14 cellular contexts compared by ENCODE assay signal in genomic region chr7:51288896-51289607, GRCh38. TPM values are rescaled to one million over a fixed set of nuclear protein-coding genes. Genes with fewer than 3 reads are reported as not detected.
DNase-seq lines count a peak whose midpoint lies in the region; ATAC-seq and TF ChIP-seq lines count a peak whose summit lies in the region.
"Had no signal": no experiment of that assay in that cellular context is flagged by ENCODE, and none has a peak within 500 bp of the region (broad histone marks: within the 10 kb centered on the region; RNA-seq: fewer than 3 reads in every experiment).

No MANE protein-coding gene starts in this region.

- H3K4me1 Mint-ChIP-seq in osteocyte (ENCODE audit: unreplicated experiment): no peaks in the 10 kb centered on the region
- H3K4me1 Mint-ChIP-seq: mesothelial cell of epicardium had no signal

- peaks cover 12% of the 10 kb centered on the region for H3K27me3 Mint-ChIP-seq in osteocyte (ENCODE audit: unreplicated experiment)
- H3K27me3 Mint-ChIP-seq: dendritic cell treated with granulocyte-macrophage colony-stimulating factor and Interleukin-4, amounts not matched to agents 40 ng/mL and 50 ng/mL, for 4 days had no signal

- peak; percentile 57 for ATAC-seq in Right ventricle myocardium superior (ENCODE audit: poor library complexity)
- no peak for ATAC-seq in HG02642 (IDR thresholded peaks at IDR 0.05; ENCODE audit: poor library complexity, unreplicated experiment)
- no peak for ATAC-seq in GM19324 (IDR thresholded peaks at IDR 0.05; ENCODE audit: low FRiP score, unreplicated experiment)
- ATAC-seq in HG02870 (IDR thresholded peaks at IDR 0.05; ENCODE audit: unreplicated experiment): no peak

- TF ChIP-seq CTCF in osteocyte (IDR thresholded peaks at IDR 0.05) (no peak), OCI-LY7 (conservative IDR thresholded peaks at IDR 0.05; ENCODE audit: low read length) (no peak)

- H3K9me3 Mint-ChIP-seq in osteocyte (ENCODE audit: unreplicated experiment): no peaks in the 10 kb centered on the region
- H3K9me3 Mint-ChIP-seq: dendritic cell treated with granulocyte-macrophage colony-stimulating factor and Interleukin-4, amounts not matched to agents 40 ng/mL and 50 ng/mL, for 4 days had no signal

- H3K27ac Mint-ChIP-seq in osteocyte (ENCODE audit: unreplicated experiment): no peak overlapping the region
- H3K27ac Mint-ChIP-seq: dendritic cell treated with granulocyte-macrophage colony-stimulating factor and Interleukin-4, amounts not matched to agents 40 ng/mL and 50 ng/mL, for 4 days; mesothelial cell of epicardium had no signal

- no peaks in the 10 kb centered on the region for H4K20me1 ChIP-seq in OCI-LY7 (ENCODE audit: insufficient read depth, low read length)

- H3K4me2 ChIP-seq in OCI-LY7 (ENCODE audit: low read length): no peak overlapping the region

- no peaks in the 10 kb centered on the region for H3K9me2 ChIP-seq in OCI-LY7 (ENCODE audit: insufficient read depth, low read length)

- no peak overlapping the region for H3K27ac ChIP-seq in OCI-LY7 (ENCODE audit: low read depth, low read length, poor library complexity, severe bottlenecking)

- no TSS peak for BruUV-seq in OCI-LY7 (replicated peaks; lab: Mats Ljungman, UMichigan)

- POLR2A ChIA-PET in OCI-LY7 (lab: Charles Lee): interaction anchor here (0.6 kb wide), 1 partner anchor 331 kb away, joined by 3 read pairs; no protein-coding TSS in a partner anchor

- H2AFZ ChIP-seq in OCI-LY7 (ENCODE audit: low read length): no peak overlapping the region

- no peaks in the 10 kb centered on the region for H3K4me1 ChIP-seq in OCI-LY7 (ENCODE audit: insufficient read depth, low read length, poor library complexity, severe bottlenecking)

- intact Hi-C loops in Right ventricle myocardium superior (cut with DNase I): no loop called here
- intact Hi-C loops in OCI-LY7 (cut with micrococcal nuclease; ENCODE audit: unreplicated experiment): no loop called here

- CTCF ChIA-PET in OCI-LY7 (lab: Charles Lee; ENCODE audit: unreplicated experiment): no interaction called here

- H3K9me3 ChIP-seq in OCI-LY7 (ENCODE audit: low read length): no peaks in the 10 kb centered on the region

- no peaks in the 10 kb centered on the region for H3K79me2 ChIP-seq in OCI-LY7 (ENCODE audit: insufficient read depth, low read depth, low read length)

- H3K4me3 Mint-ChIP-seq in osteocyte (ENCODE audit: unreplicated experiment): no peak overlapping the region
- H3K4me3 Mint-ChIP-seq: dendritic cell treated with granulocyte-macrophage colony-stimulating factor and Interleukin-4, amounts not matched to agents 40 ng/mL and 50 ng/mL, for 4 days; mesothelial cell of epicardium had no signal

- DNase-seq in DMS153 (lab: John Stamatoyannopoulos, UW): peak; percentile 82
- DNase-seq in NCI-H748 treated with DMSO at 0.1 percent for 48 hours (lab: John Stamatoyannopoulos, UW): peak; percentile 88
- no peak for DNase-seq in Right ventricle myocardium superior
- DNase-seq in osteocyte (ENCODE audit: extremely low spot score, unreplicated experiment): peak; percentile 48
- no peak for DNase-seq in OCI-LY7 (ENCODE audit: low spot score)
- DNase-seq: activated CD4-positive, alpha-beta T cell treated with anti-CD3 and anti-CD28 coated beads for 48 hours; activated naive CD4-positive, alpha-beta T cell treated with Interleukin-2 at 50 U/mL for 16 hours; NCI-H1105 treated with DMSO at 0.1 percent for 48 hours; SHP77 had no signal

- H3K4me3 ChIP-seq in OCI-LY7 (ENCODE audit: low read depth, low read length, poor library complexity, severe bottlenecking): no peak overlapping the region

- no peaks in the 10 kb centered on the region for H3K36me3 Mint-ChIP-seq in osteocyte (ENCODE audit: unreplicated experiment)
- H3K36me3 Mint-ChIP-seq: mesothelial cell of epicardium had no signal

- H3K36me3 ChIP-seq in OCI-LY7 (ENCODE audit: insufficient read depth, low read length): no peaks in the 10 kb centered on the region

RNA-seq across cellular contexts. Expression of gene COBL, which starts 27.6 kb away (rescaled TPM):
- total RNA-seq in Right ventricle myocardium superior: 76.5 TPM
- not detected in 2 replicates for total RNA-seq in osteocyte
- not detected in 2 replicates for total RNA-seq in OCI-LY7 (2014; rRNA removed; shearing (Covaris generic))
- total RNA-seq in OCI-LY7 (2022): not detected in 2 replicates

Comparison
In these comparisons a context has a peak if more than half of its experiments do, and no peak if none do; other contexts are left out.
1. DNase-seq: peak in DMS153 (single experiment), NCI-H748 treated with DMSO at 0.1 percent for 48 hours (single experiment) and osteocyte (single experiment); none in Right ventricle myocardium superior (single experiment) and OCI-LY7 (single experiment).
2. RNA of gene COBL, which starts 27.6 kb away (total RNA-seq): 76.5 TPM in Right ventricle myocardium superior (single experiment); not detected in osteocyte and not detected in OCI-LY7; every median in the first group is over 10 times any median in the second.